8 cellular contexts compared by ENCODE assay signal in the genomic region with DNA sequence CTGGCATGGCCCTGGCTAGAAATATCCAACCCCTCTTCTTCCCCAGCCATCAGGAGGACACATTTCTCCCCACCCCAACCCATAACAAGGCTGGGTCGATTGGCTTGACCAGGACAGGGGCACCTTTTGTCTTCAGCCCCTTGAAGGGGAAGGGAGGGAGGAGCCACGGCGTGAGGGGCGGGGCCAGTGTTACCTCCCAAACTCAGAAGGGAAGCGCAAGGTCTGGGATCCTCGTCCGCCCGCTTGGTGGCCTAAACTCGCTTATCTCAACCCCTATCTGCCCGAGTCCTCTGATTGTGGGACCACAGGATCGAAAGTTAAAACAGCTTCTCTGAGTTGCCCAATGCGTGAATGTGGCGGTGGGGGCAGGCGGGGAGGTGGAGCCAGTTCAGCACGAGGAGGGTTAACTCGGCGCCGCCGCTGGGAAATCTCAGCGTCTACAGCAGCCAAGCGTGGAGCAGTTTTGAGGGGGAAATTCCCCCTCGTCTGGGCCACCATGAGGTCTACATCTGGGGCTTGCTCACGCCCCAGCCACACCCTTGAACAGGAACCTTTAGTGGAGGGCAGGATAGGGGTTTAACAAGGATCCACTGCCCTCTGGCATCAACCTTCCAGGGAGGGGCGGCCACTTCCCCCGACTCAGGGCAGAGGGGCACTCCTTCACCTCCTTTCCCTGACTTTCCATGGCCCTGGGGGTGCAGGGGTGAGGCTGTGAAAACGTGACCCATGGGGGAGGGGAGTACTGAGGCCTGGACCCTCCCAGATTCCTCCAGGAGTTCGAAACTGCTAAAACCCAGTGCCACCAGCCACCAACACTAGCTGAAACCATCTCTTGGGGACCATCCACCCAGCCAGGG. TPM values are rescaled to one million over a fixed set of nuclear protein-coding genes. Genes with fewer than 3 reads are reported as not detected.
A peak's percentile ranks its signal among the peaks of the same experiment; 100 is the strongest.
DNase-seq lines count a peak whose midpoint lies in the region; ATAC-seq and TF ChIP-seq lines count a peak whose summit lies in the region.

No MANE protein-coding gene starts in this region.

- H3K4me3 ChIP-seq in prostate gland (peak overlapping the region; percentile 47 to 54), aorta (ENCODE audit: low read length in 2 of 2) (peak overlapping the region; percentile 61 to 86)

- H3K9me3 ChIP-seq in prostate gland, result no peaks in the 10 kb centered on the region
- H3K9me3 ChIP-seq in aorta (ENCODE audit: control insufficient read depth, low read length), result no peaks in the 10 kb centered on the region

- H3K4me3 Mint-ChIP-seq in glutamatergic neuron (ENCODE audit: unreplicated experiment), result peak overlapping the region; percentile 96

- peak; percentile 81 for DNase-seq in GM13977 (ENCODE audit: low spot score)
- peak; percentile 46 for DNase-seq in activated effector memory CD4-positive, alpha-beta T cell treated with Interleukin-2 at 50 U/mL for 16 hours
- DNase-seq in glutamatergic neuron, result peak; percentile 73
- DNase-seq in prostate gland (ENCODE audit: low spot score), result peak; percentile 72
- peak; percentile 83 to 91 for DNase-seq in aorta
- no peak for DNase-seq in NK-92 treated with Interleukin-12 subunit alpha and Interleukin-12 subunit beta, amount 100 ng/mL, for 24 hours (lab: John Stamatoyannopoulos, UW)

- peaks cover 9% of the 10 kb centered on the region for H3K9me3 Mint-ChIP-seq in glutamatergic neuron (ENCODE audit: unreplicated experiment)

- peak; percentile 84 for TF ChIP-seq POLR2A in prostate gland (IDR thresholded peaks at IDR 0.05)

- intact Hi-C loops in prostate gland (cut with DNase I), result loop anchor here (2.0 kb wide), 1 partner anchor 16 kb away; no protein-coding TSS in a partner anchor
- intact Hi-C loops in aorta (cut with DNase I), result loop anchor here (1.0 to 5.0 kb wide), 4 partner anchors 16 to 103 kb away; a partner anchor contains a TSS

- H3K27ac ChIP-seq in prostate gland (peak overlapping the region; percentile 100), aorta (ENCODE audit: low read depth in 1 of 2, low read length in 2 of 2) (peak overlapping the region; percentile 19 to 98)

- H3K4me1 Mint-ChIP-seq in glutamatergic neuron (ENCODE audit: low read depth, unreplicated experiment), result peaks cover 9% of the 10 kb centered on the region

- H3K27me3 Mint-ChIP-seq in glutamatergic neuron (ENCODE audit: unreplicated experiment), result peaks cover 9% of the 10 kb centered on the region

- peaks cover 8 to 9% of the 10 kb centered on the region in 2 donors for H3K36me3 ChIP-seq in prostate gland
- peaks cover 0 to 4% of the 10 kb centered on the region in 2 donors for H3K36me3 ChIP-seq in aorta (ENCODE audit: control insufficient read depth in 1 of 2, insufficient read depth in 2 of 2, low read length in 1 of 2)

- in situ Hi-C loops in GM13977 (cut with MboI; ENCODE audit: low pct_unique_long_range_greater_than_20kb, low sequenced_read_pairs, unreplicated experiment), result loop anchor here (10.0 kb wide), 1 partner anchor 356 kb away; a partner anchor contains a TSS

- H3K4me1 ChIP-seq in prostate gland (replicated peaks), result peaks cover 5% of the 10 kb centered on the region
- no peaks in the 10 kb centered on the region for H3K4me1 ChIP-seq in aorta (ENCODE audit: control insufficient read depth in 1 of 2, insufficient read depth in 2 of 2, low read length in 2 of 2)

- WGBS in prostate gland, result 0% methylated on average over 26 of the region's 27 CpGs
- WGBS in aorta, 2 donors, result 0 to 1% methylated on average over 27 of the region's 27 CpGs

- H3K36me3 Mint-ChIP-seq in glutamatergic neuron (ENCODE audit: unreplicated experiment), result no peaks in the 10 kb centered on the region

- H3K27ac Mint-ChIP-seq in glutamatergic neuron (ENCODE audit: unreplicated experiment), result peak overlapping the region; percentile 94

- ATAC-seq in HG02840 (IDR thresholded peaks at IDR 0.05; ENCODE audit: low FRiP score, unreplicated experiment), result peak; percentile 45
- ATAC-seq in aorta (ENCODE audit: low FRiP score), result peak; percentile 49

- no peaks in the 10 kb centered on the region for H3K27me3 ChIP-seq in prostate gland (replicated peaks; ENCODE audit: insufficient read depth)
- no peaks in the 10 kb centered on the region for H3K27me3 ChIP-seq in aorta (ENCODE audit: control insufficient read depth in 1 of 2, insufficient read depth in 2 of 2, low read length in 1 of 2)

- TF ChIP-seq CTCF in GM13977 (IDR thresholded peaks at IDR 0.05; ENCODE audit: extremely low read depth, insufficient read depth, missing control alignments) (no peak), glutamatergic neuron (IDR thresholded peaks at IDR 0.05; ENCODE audit: partially characterized antibody, unreplicated experiment) (no peak), prostate gland (IDR thresholded peaks at IDR 0.05) (peak in 1 of 4 experiments; percentile 24)

TF ChIP-seq in PFSK-1, 5 proteins besides CTCF, POLR2A, EP300 and RAD21:
- TF ChIP-seq FOXP2 (optimal IDR thresholded peaks at IDR 0.05; ENCODE audit: borderline replicate concordance, extremely low read depth, extremely low read length, insufficient read depth) (no peak), TAF1 (IDR thresholded peaks at IDR 0.05; ENCODE audit: borderline replicate concordance, insufficient read depth, low read length) (0 out of 2 replicates have a peak, but pooled peaks have one; percentile 27), POLR2AphosphoS5 (IDR thresholded peaks at IDR 0.05; ENCODE audit: low read depth, low read length) (peak; percentile 55; the same call in 1 of the 2 replicates)
- TF ChIP-seq, protein P1, sequence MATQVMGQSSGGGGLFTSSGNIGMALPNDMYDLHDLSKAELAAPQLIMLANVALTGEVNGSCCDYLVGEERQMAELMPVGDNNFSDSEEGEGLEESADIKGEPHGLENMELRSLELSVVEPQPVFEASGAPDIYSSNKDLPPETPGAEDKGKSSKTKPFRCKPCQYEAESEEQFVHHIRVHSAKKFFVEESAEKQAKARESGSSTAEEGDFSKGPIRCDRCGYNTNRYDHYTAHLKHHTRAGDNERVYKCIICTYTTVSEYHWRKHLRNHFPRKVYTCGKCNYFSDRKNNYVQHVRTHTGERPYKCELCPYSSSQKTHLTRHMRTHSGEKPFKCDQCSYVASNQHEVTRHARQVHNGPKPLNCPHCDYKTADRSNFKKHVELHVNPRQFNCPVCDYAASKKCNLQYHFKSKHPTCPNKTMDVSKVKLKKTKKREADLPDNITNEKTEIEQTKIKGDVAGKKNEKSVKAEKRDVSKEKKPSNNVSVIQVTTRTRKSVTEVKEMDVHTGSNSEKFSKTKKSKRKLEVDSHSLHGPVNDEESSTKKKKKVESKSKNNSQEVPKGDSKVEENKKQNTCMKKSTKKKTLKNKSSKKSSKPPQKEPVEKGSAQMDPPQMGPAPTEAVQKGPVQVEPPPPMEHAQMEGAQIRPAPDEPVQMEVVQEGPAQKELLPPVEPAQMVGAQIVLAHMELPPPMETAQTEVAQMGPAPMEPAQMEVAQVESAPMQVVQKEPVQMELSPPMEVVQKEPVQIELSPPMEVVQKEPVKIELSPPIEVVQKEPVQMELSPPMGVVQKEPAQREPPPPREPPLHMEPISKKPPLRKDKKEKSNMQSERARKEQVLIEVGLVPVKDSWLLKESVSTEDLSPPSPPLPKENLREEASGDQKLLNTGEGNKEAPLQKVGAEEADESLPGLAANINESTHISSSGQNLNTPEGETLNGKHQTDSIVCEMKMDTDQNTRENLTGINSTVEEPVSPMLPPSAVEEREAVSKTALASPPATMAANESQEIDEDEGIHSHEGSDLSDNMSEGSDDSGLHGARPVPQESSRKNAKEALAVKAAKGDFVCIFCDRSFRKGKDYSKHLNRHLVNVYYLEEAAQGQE (IDR thresholded peaks at IDR 0.05; ENCODE audit: insufficient read depth in 1 of 2, low read depth in 2 of 2, low read length in 2 of 2), result no peak
TF ChIP-seq in PFSK-1: peak in this region for 2.

RNA-seq across cellular contexts. Expression of a gene that starts 0.7 kb away (rescaled TPM):
- 76.4 TPM for polyA plus RNA-seq in PFSK-1 (2012; ENCODE audit: insufficient read length, low read depth)
- total RNA-seq in glutamatergic neuron (ENCODE audit: unreplicated experiment), result 34.4 TPM
- total RNA-seq in prostate gland, result 100 to 1,000 TPM; 124 to 237 TPM
- total RNA-seq in aorta, result 100 to 1,000 TPM; 199 to 258 TPM
- 100 to 1,000 TPM in 1 of 2 donors, 10 to 100 TPM in 1; 99.8 to 382 TPM for polyA plus RNA-seq in aorta

RNA-seq across cellular contexts. Expression of a gene that starts 17.9 kb away (rescaled TPM):
- 159 TPM for polyA plus RNA-seq in PFSK-1 (2012; ENCODE audit: insufficient read length, low read depth)
- total RNA-seq in glutamatergic neuron (ENCODE audit: unreplicated experiment) (125 TPM), prostate gland (100 to 1,000 TPM in 1 of 2 donors, 10 to 100 TPM in 1; 53.5 to 198 TPM), aorta (100 to 1,000 TPM; 517 to 992 TPM)
- polyA plus RNA-seq in aorta, result 100 to 1,000 TPM in 1 of 2 donors, 10 to 100 TPM in 1; 36.8 to 223 TPM

RNA-seq across cellular contexts. Expression of a gene that starts 21.5 kb away (rescaled TPM):
- polyA plus RNA-seq in PFSK-1 (2012; ENCODE audit: insufficient read length, low read depth), result 67.3 TPM
- total RNA-seq in glutamatergic neuron (ENCODE audit: unreplicated experiment) (20.0 TPM), prostate gland (10 to 100 TPM; 19.0 to 65.5 TPM), aorta (10 to 100 TPM; 31.6 to 48.4 TPM)
- polyA plus RNA-seq in aorta, result 10 to 100 TPM; 19.8 to 32.2 TPM

RNA-seq across cellular contexts. Expression of a gene that starts 31.8 kb away (rescaled TPM):
- 8.2 TPM for polyA plus RNA-seq in PFSK-1 (2012; ENCODE audit: insufficient read length, low read depth)
- 11.5 TPM for total RNA-seq in glutamatergic neuron (ENCODE audit: unreplicated experiment)
- total RNA-seq in prostate gland, result 10 to 100 TPM; 10.8 to 13.0 TPM
- total RNA-seq in aorta, result 1 to 10 TPM; 7.6 to 10.0 TPM
- 1 to 10 TPM in 1 of 2 donors, under 1 TPM in 1; 0.75 to 5.8 TPM for polyA plus RNA-seq in aorta

RNA-seq across cellular contexts. Expression of a gene that starts 37.0 kb away (rescaled TPM):
- not detected for polyA plus RNA-seq in PFSK-1 (2012; ENCODE audit: insufficient read length, low read depth)
- not detected for total RNA-seq in glutamatergic neuron (ENCODE audit: unreplicated experiment)
- total RNA-seq in prostate gland, result not detected
- total RNA-seq in aorta, result not detected
- polyA plus RNA-seq in aorta, result not detected
